Comparison of ENCODE assay signal across 1 cellular context in genomic region chr11:63491240-63491587, GRCh38.
TF ChIP-seq lines count a peak whose summit lies in the region.

No MANE protein-coding gene starts in this region.

TF ChIP-seq in IMR-90, 13 proteins besides CTCF, POLR2A, EP300 and RAD21 (continued from another document):
- no peak for TF ChIP-seq FOS (IDR thresholded peaks at IDR 0.05; ENCODE audit: low read depth, low read length)
